Comparison of ENCODE assay signal across 9 cellular contexts in genomic region chr7:114083714-114084113, GRCh38.
DNase-seq lines count a peak whose midpoint lies in the region; ATAC-seq and TF ChIP-seq lines count a peak whose summit lies in the region.
"Had no signal": no experiment of that assay in that cellular context is flagged by ENCODE, and none has a peak within 500 bp of the region (broad histone marks: within the 10 kb centered on the region; RNA-seq: fewer than 3 reads in every experiment).

No MANE protein-coding gene starts in this region.

- no peak for ATAC-seq in activated B cell treated with CpG ODN at 0.5 μM for 24 hours (ENCODE audit: low read depth)

- peaks cover 25% of the 10 kb centered on the region for H3K4me1 ChIP-seq in iPS-18a (ENCODE audit: control insufficient read depth, low read depth, low read length)
- H3K4me1 ChIP-seq in smooth muscle cell (ENCODE audit: low read depth), result peaks cover 22% of the 10 kb centered on the region

- H3K27ac Mint-ChIP-seq in activated B cell treated with CpG ODN at 0.5 μM for 24 hours, result no peak overlapping the region
- H3K27ac Mint-ChIP-seq: activated T-helper 2 cell treated with anti-CD3 and anti-CD28 coated beads, Interferon-gamma antibody, Interleukin-2, Interleukin-4, amounts not matched to agents 10 μg/mL and 5 μg/mL and 100 μg/mL, durations not matched to agents 14 hours and 24 hours and 36 hours had no signal

- intact Hi-C loops in activated B cell treated with CpG ODN at 0.5 μM for 24 hours (cut with micrococcal nuclease), result loop anchor here (2.0 to 10.0 kb wide), 6 partner anchors 31 to 1621 kb away; no protein-coding TSS in a partner anchor

- H3K9ac ChIP-seq in iPS-18a (ENCODE audit: low read length) (no peak overlapping the region), smooth muscle cell (ENCODE audit: low read depth) (no peak overlapping the region)

- peak; percentile 38 for DNase-seq in DMS 273 (lab: John Stamatoyannopoulos, UW; ENCODE audit: unreplicated experiment)
- no peak for DNase-seq in DMS 273 treated with DMSO at 0.1 percent for 48 hours (lab: John Stamatoyannopoulos, UW)
- no peak for DNase-seq in activated B cell treated with CpG ODN at 0.5 μM for 24 hours
- DNase-seq in smooth muscle cell (lab: John Stamatoyannopoulos, UW; ENCODE audit: unreplicated experiment), result no peak
- no peak for DNase-seq in GM19238 (ENCODE audit: insufficient read length, low spot score)
- no peak for DNase-seq in COLO829 (ENCODE audit: low spot score)
- no peak for DNase-seq in NCI-H1092 treated with DMSO at 0.1 percent for 48 hours (lab: John Stamatoyannopoulos, UW)

- H3K36me3 ChIP-seq in iPS-18a (ENCODE audit: control insufficient read depth, low read depth, low read length) (no peaks in the 10 kb centered on the region), smooth muscle cell (ENCODE audit: low read depth) (no peaks in the 10 kb centered on the region)

- H3K4me3 Mint-ChIP-seq in activated B cell treated with CpG ODN at 0.5 μM for 24 hours, result peak overlapping the region; percentile 69

- H3K27me3 ChIP-seq in iPS-18a (ENCODE audit: control insufficient read depth, insufficient read depth, low read length) (peaks cover 72% of the 10 kb centered on the region), smooth muscle cell (ENCODE audit: low read depth) (peaks cover 88% of the 10 kb centered on the region)

- peak overlapping the region; percentile 95 for H3K4me2 ChIP-seq in smooth muscle cell

- TF ChIP-seq CTCF in activated B cell treated with CpG ODN at 0.5 μM for 24 hours (IDR thresholded peaks at IDR 0.05) (no peak), smooth muscle cell (IDR thresholded peaks at IDR 0.05; ENCODE audit: borderline replicate concordance, insufficient read depth, poor library complexity, severe bottlenecking) (no peak)

- POLR2A ChIA-PET in activated B cell treated with CpG ODN at 0.5 μM for 24 hours (lab: Charles Lee), result no interaction called here

- no peaks in the 10 kb centered on the region for H3K36me3 Mint-ChIP-seq in activated B cell treated with CpG ODN at 0.5 μM for 24 hours (ENCODE audit: low read depth)

- no peak overlapping the region for H3K27ac ChIP-seq in iPS-18a (ENCODE audit: low read length)
- H3K27ac ChIP-seq in smooth muscle cell (ENCODE audit: low read depth), result no peak overlapping the region

- 6% methylated on average over 14 of the region's 14 CpGs for whole genome bisulfite sequencing in smooth muscle cell (ENCODE audit: low lambda C conversion rate)

- H3K9me3 ChIP-seq in iPS-18a (ENCODE audit: control insufficient read depth, low read depth, low read length) (no peaks in the 10 kb centered on the region), smooth muscle cell (replicated peaks; ENCODE audit: low read depth) (no peaks in the 10 kb centered on the region)

- peaks cover 73% of the 10 kb centered on the region for H3K27me3 Mint-ChIP-seq in activated B cell treated with CpG ODN at 0.5 μM for 24 hours

- CTCF ChIA-PET in activated B cell treated with CpG ODN at 0.5 μM for 24 hours (lab: Charles Lee), result no interaction called here

- H3K9me3 Mint-ChIP-seq in activated B cell treated with CpG ODN at 0.5 μM for 24 hours, result no peaks in the 10 kb centered on the region
- H3K9me3 Mint-ChIP-seq: activated T-helper 2 cell treated with anti-CD3 and anti-CD28 coated beads, Interferon-gamma antibody, Interleukin-2, Interleukin-4, amounts not matched to agents 10 μg/mL and 5 μg/mL and 100 μg/mL, durations not matched to agents 14 hours and 24 hours and 36 hours had no signal

- H3F3A ChIP-seq in smooth muscle cell (ENCODE audit: low read depth), result no peaks in the 10 kb centered on the region

- peak overlapping the region; percentile 81 for H2AFZ ChIP-seq in smooth muscle cell (ENCODE audit: low read depth)

- peaks cover 53% of the 10 kb centered on the region for H3K4me1 Mint-ChIP-seq in activated B cell treated with CpG ODN at 0.5 μM for 24 hours

- no peaks in the 10 kb centered on the region for H3K79me2 ChIP-seq in smooth muscle cell (ENCODE audit: low read depth)

- no peaks in the 10 kb centered on the region for H4K20me1 ChIP-seq in smooth muscle cell (ENCODE audit: low read depth)

- H3K4me3 ChIP-seq in iPS-18a (ENCODE audit: low read length), result peak overlapping the region; percentile 93
- peak overlapping the region; percentile 58 for H3K4me3 ChIP-seq in smooth muscle cell
